ENCODE assay signal across 23 cellular contexts in genomic region chr11:116964269-116964668, GRCh38.
"Had no signal": no experiment of that assay in that cellular context is flagged by ENCODE, and none has a peak within 500 bp of the region (broad histone marks: within the 10 kb centered on the region; RNA-seq: fewer than 3 reads in every experiment).

No MANE protein-coding gene starts in this region.

- H3K27ac Mint-ChIP-seq: dendritic cell treated with granulocyte-macrophage colony-stimulating factor and Interleukin-4, amounts not matched to agents 40 ng/mL and 50 ng/mL, for 4 days; effector memory CD8-positive, alpha-beta T cell; endodermal cell; memory B cell had no signal

- H3K4me3 ChIP-seq: colonic mucosa, esophagus squamous epithelium, gastrocnemius medialis, heart right ventricle, left lung, lung had no signal

- H3K27me3 ChIP-seq: colonic mucosa, esophagus squamous epithelium, gastrocnemius medialis, heart right ventricle, left lung had no signal

- H3K4me3 Mint-ChIP-seq: dendritic cell treated with granulocyte-macrophage colony-stimulating factor and Interleukin-4, amounts not matched to agents 40 ng/mL and 50 ng/mL, for 4 days; effector memory CD8-positive, alpha-beta T cell; endodermal cell; memory B cell had no signal

- H3K27ac ChIP-seq: colonic mucosa, epithelial cell of prostate, esophagus squamous epithelium, gastrocnemius medialis, heart right ventricle, left lung had no signal

- H3K36me3 ChIP-seq: colonic mucosa, esophagus squamous epithelium, gastrocnemius medialis, heart right ventricle, left lung had no signal

- ATAC-seq: effector memory CD8-positive, alpha-beta T cell; gastrocnemius medialis; heart right ventricle; left cardiac atrium; left lung; left ventricle myocardium superior had no signal

- H3K9me3 ChIP-seq: colonic mucosa, esophagus squamous epithelium, gastrocnemius medialis, heart right ventricle, left lung had no signal

- DNase-seq: colonic mucosa; cortex of kidney; effector CD8-positive, alpha-beta T cell; effector memory CD8-positive, alpha-beta T cell; endodermal cell; erythroblast; esophagus squamous epithelium; foreskin fibroblast; foreskin melanocyte; gastrocnemius medialis; glutamatergic neuron; heart right ventricle; hippocampal formation; left cardiac atrium; left lung; left ventricle myocardium superior; mammary epithelial cell; mesendoderm; midbrain had no signal

- H3K9me3 Mint-ChIP-seq: dendritic cell treated with granulocyte-macrophage colony-stimulating factor and Interleukin-4, amounts not matched to agents 40 ng/mL and 50 ng/mL, for 4 days; effector memory CD8-positive, alpha-beta T cell; endodermal cell; memory B cell had no signal

- H3K27me3 Mint-ChIP-seq: dendritic cell treated with granulocyte-macrophage colony-stimulating factor and Interleukin-4, amounts not matched to agents 40 ng/mL and 50 ng/mL, for 4 days; effector memory CD8-positive, alpha-beta T cell; memory B cell had no signal
